9 cellular contexts compared by ENCODE assay signal in genomic region chr17:44503080-44503842, GRCh38. TPM values are rescaled to one million over a fixed set of nuclear protein-coding genes. Genes with fewer than 3 reads are reported as not detected.
DNase-seq lines count a peak whose midpoint lies in the region; ATAC-seq, FAIRE-seq and TF ChIP-seq lines count a peak whose summit lies in the region.
"Had no signal": no experiment of that assay in that cellular context is flagged by ENCODE, and none has a peak within 500 bp of the region (broad histone marks: within the 10 kb centered on the region; RNA-seq: fewer than 3 reads in every experiment).

TSS of gene GPATCH8 (minus strand) at chr17:44503406. CDS start at chr17:44503370, 36 bp downstream.

- H3K36me3 ChIP-seq in keratinocyte (ENCODE audit: control insufficient read depth in 2 of 2, extremely low read depth in 1 of 2, insufficient read depth in 2 of 2, low read length in 2 of 2), result no peaks in the 10 kb centered on the region

- peaks cover 12% of the 10 kb centered on the region for H3K36me3 Mint-ChIP-seq in central memory CD8-positive, alpha-beta T cell (ENCODE audit: insufficient read depth)

- peaks cover 37% of the 10 kb centered on the region for H3K4me1 Mint-ChIP-seq in central memory CD8-positive, alpha-beta T cell

- H2AFZ ChIP-seq in keratinocyte (ENCODE audit: control insufficient read depth, low read length), result peak within 1 kb of the TSS; percentile 98

- ATAC-seq in GM19043 (IDR thresholded peaks at IDR 0.05; ENCODE audit: low read depth, unreplicated experiment), result peak; percentile 83
- peak; percentile 91 for ATAC-seq in HG03354 (IDR thresholded peaks at IDR 0.05; ENCODE audit: poor library complexity, severe bottlenecking, unreplicated experiment)
- ATAC-seq in activated CD4-positive, CD25-positive, alpha-beta regulatory T cell treated with anti-CD3 and anti-CD28 coated beads, Interleukin-2, amount 50 U/mL, for 24 hours, result peak; percentile 90 to 91
- peak; percentile 91 for ATAC-seq in central memory CD8-positive, alpha-beta T cell (replicated peaks; ENCODE audit: extremely low read depth, poor library complexity, severe bottlenecking)

- H3K4me2 ChIP-seq in keratinocyte (ENCODE audit: control insufficient read depth, extremely low read depth, insufficient read depth, low read depth, low read length), result peak within 1 kb of the TSS; percentile 90

- dilution Hi-C loops in keratinocyte (cut with MboI; ENCODE audit: extremely low pct_ligation_motif_present, low sequenced_read_pairs), result no loop called here

- peak within 1 kb of the TSS; percentile 93 for H3K27ac ChIP-seq in keratinocyte (ENCODE audit: control insufficient read depth, insufficient read depth, low read length)

- H3K4me3 ChIP-seq in AG10803 (ENCODE audit: low read length), result peak within 1 kb of the TSS; percentile 91
- peak within 1 kb of the TSS; percentile 76 to 93 (median 88) for H3K4me3 ChIP-seq in keratinocyte (ENCODE audit: control insufficient read depth in 2 of 3, extremely low read depth in 1 of 3, insufficient read depth in 2 of 3, low read depth in 1 of 3, low read length in 3 of 3)

- no peaks in the 10 kb centered on the region for H3K9me3 Mint-ChIP-seq in central memory CD8-positive, alpha-beta T cell

- H3K4me3 Mint-ChIP-seq in central memory CD8-positive, alpha-beta T cell, result peak within 1 kb of the TSS; percentile 97

- H3K9me1 ChIP-seq in keratinocyte (ENCODE audit: control insufficient read depth, extremely low read depth, insufficient read depth, low read length), result no peaks in the 10 kb centered on the region

- no peaks in the 10 kb centered on the region for H3K27me3 ChIP-seq in keratinocyte (ENCODE audit: control insufficient read depth, extremely low read depth, insufficient read depth, low read length)

- H3K27me3 Mint-ChIP-seq in central memory CD8-positive, alpha-beta T cell, result peaks cover 21% of the 10 kb centered on the region

- peaks cover 47% of the 10 kb centered on the region for H3K79me2 ChIP-seq in keratinocyte (ENCODE audit: control insufficient read depth, insufficient read depth, low read length)

- H3K4me1 ChIP-seq in keratinocyte (ENCODE audit: control insufficient read depth, extremely low read depth, insufficient read depth, low read length), result peaks cover 20% of the 10 kb centered on the region

- no peaks in the 10 kb centered on the region for H3K9me3 ChIP-seq in keratinocyte (ENCODE audit: control insufficient read depth, low read depth, low read length)

- peaks cover 4% of the 10 kb centered on the region for H4K20me1 ChIP-seq in keratinocyte (ENCODE audit: control insufficient read depth, extremely low read depth, insufficient read depth, low read length)

- peak within 1 kb of the TSS; percentile 98 for H3K9ac ChIP-seq in keratinocyte (ENCODE audit: control insufficient read depth, extremely low read depth, insufficient read depth, low read length)

- TF ChIP-seq CTCF in AG10803 (conservative IDR thresholded peaks at IDR 0.05; ENCODE audit: low read length) (no peak), keratinocyte (optimal IDR thresholded peaks at IDR 0.05 in 1 of 3, IDR thresholded peaks at IDR 0.05 in 1 of 3, conservative IDR thresholded peaks at IDR 0.05 in 1 of 3; ENCODE audit: extremely low read depth in 1 of 3, insufficient read depth in 2 of 3, low read length in 3 of 3) (no peak)

- peak; percentile 95 for DNase-seq in AG10803 (ENCODE audit: low read depth)
- DNase-seq in NCI-H446 treated with DMSO at 0.1 percent for 48 hours (lab: John Stamatoyannopoulos, UW), result peak; percentile 84
- DNase-seq in central memory CD8-positive, alpha-beta T cell (ENCODE audit: low spot score in 2 of 2), result peak; percentile 89 to 90
- peak; percentile 73 for DNase-seq in keratinocyte (ENCODE audit: low read depth, low spot score)
- DNase-seq in stimulated activated CD4-positive, alpha-beta T cell treated with anti-CD3 and anti-CD28 coated beads, Interleukin-12 subunit alpha, Interleukin-12 subunit beta, amount 100 ng/mL, for 48 hours (ENCODE audit: low read depth in 2 of 3, low spot score in 1 of 3), result peak; percentile 84 to 93 (median 91)

- FAIRE-seq in keratinocyte (lab: Jason Lieb, UNC), result no peak
- FAIRE-seq: TTC549 had no signal

- H3K27ac Mint-ChIP-seq in central memory CD8-positive, alpha-beta T cell (ENCODE audit: low read depth), result peak within 1 kb of the TSS; percentile 95

RNA-seq across cellular contexts. Expression of gene GPATCH8, which starts in this region (rescaled TPM):
- 11.4 to 15.1 TPM (median 13.4 TPM) in 3 replicates for polyA plus RNA-seq in keratinocyte
- 37.0 TPM for polyA plus RNA-seq in keratinocyte (2011; ENCODE audit: low read depth)
- polyA plus RNA-seq in keratinocyte (2011; cell fraction: cytosol; rRNA removed), result 9.6 and 12.4 TPM in 2 replicates
- polyA plus RNA-seq in keratinocyte (2011; cell fraction: nucleus; rRNA removed), result 31.2 and 31.7 TPM in 2 replicates
- polyA plus RNA-seq in keratinocyte (2012; ENCODE audit: low replicate concordance), result 13.4 and 13.8 TPM in 2 replicates
- 17.8 to 27.3 TPM (median 19.9 TPM) in 3 replicates for polyA minus RNA-seq in keratinocyte
- 8.4 TPM for polyA minus RNA-seq in keratinocyte (2011; cell fraction: cytosol; rRNA and poly(A)+ RNA removed)
- polyA minus RNA-seq in keratinocyte (2011; cell fraction: nucleus; rRNA and poly(A)+ RNA removed), result 26.6 and 47.6 TPM in 2 replicates

Comparison
In these comparisons a context has a peak if more than half of its experiments do, and no peak if none do; other contexts are left out.
1. Peak in every context shown above with its lines: DNase-seq, ATAC-seq, H3K4me3 ChIP-seq and H3K27ac ChIP-seq.